6 cellular contexts compared by ENCODE assay signal in genomic region chr19:33747273-33747672, GRCh38.
"Had no signal": no experiment of that assay in that cellular context is flagged by ENCODE, and none has a peak within 500 bp of the region (broad histone marks: within the 10 kb centered on the region; RNA-seq: fewer than 3 reads in every experiment).

No MANE protein-coding gene starts in this region.

- H3K4me1 Mint-ChIP-seq: GM23338 had no signal

- H3K4me3 Mint-ChIP-seq: GM23338, H9, HFFc6 had no signal

- H3K9me3 Mint-ChIP-seq: GM23338, H9 had no signal

- DNase-seq: H9, HCEC 1CT, HFFc6, IMR-90 had no signal

- H3K4me3 ChIP-seq: GM23338, K562 had no signal

- ATAC-seq: GM23338, K562 had no signal

- H2AFZ ChIP-seq: GM23338 had no signal

- H3K27ac Mint-ChIP-seq: GM23338, H9, HFFc6 had no signal

- H3K4me2 ChIP-seq: GM23338 had no signal
